Comparison of ENCODE assay signal across 10 cellular contexts in genomic region chr3:172717493-172718088, GRCh38. TPM values are rescaled to one million over a fixed set of nuclear protein-coding genes. Genes with fewer than 3 reads are reported as not detected.
DNase-seq lines count a peak whose midpoint lies in the region; ATAC-seq and TF ChIP-seq lines count a peak whose summit lies in the region.
"Had no signal": no experiment of that assay in that cellular context is flagged by ENCODE, and none has a peak within 500 bp of the region (broad histone marks: within the 10 kb centered on the region; RNA-seq: fewer than 3 reads in every experiment).

No MANE protein-coding gene starts in this region.

- intact Hi-C loops in naive thymus-derived CD4-positive, alpha-beta T cell (cut with micrococcal nuclease): no loop called here

- H3K27ac ChIP-seq in KMS-11 (no peak overlapping the region), VCaP (no peak overlapping the region)
- no peak overlapping the region for H3K27ac ChIP-seq in naive thymus-derived CD4-positive, alpha-beta T cell (ENCODE audit: low read depth, low read length)

- no peak overlapping the region for H3K4me3 ChIP-seq in GM12875 (ENCODE audit: low read depth, low read length)
- no peak overlapping the region for H3K4me3 ChIP-seq in KMS-11 (IDR thresholded peaks at IDR 0.05; ENCODE audit: insufficient read depth, low read depth, low read length)
- H3K4me3 ChIP-seq in naive thymus-derived CD4-positive, alpha-beta T cell (ENCODE audit: low read length): no peak overlapping the region

- TF ChIP-seq CTCF in GM12875 (IDR thresholded peaks at IDR 0.05; ENCODE audit: borderline replicate concordance, insufficient read depth, low read depth, low read length): peak; percentile 25; the same call in 1 of the 2 replicates
- TF ChIP-seq CTCF in KMS-11 (conservative IDR thresholded peaks at IDR 0.05; ENCODE audit: low read depth, low read length): 0 out of 2 replicates have a peak, but pooled peaks have one; percentile 39
- peak; percentile 54 for TF ChIP-seq CTCF in VCaP (conservative IDR thresholded peaks at IDR 0.05)
- TF ChIP-seq CTCF in GM13977 (IDR thresholded peaks at IDR 0.05; ENCODE audit: extremely low read depth, insufficient read depth, missing control alignments): no peak

- H4K20me1 ChIP-seq in KMS-11 (ENCODE audit: insufficient read depth): no peaks in the 10 kb centered on the region

- POLR2A ChIA-PET in naive thymus-derived CD4-positive, alpha-beta T cell (lab: Charles Lee): interaction anchor here (0.8 kb wide), 1 partner anchor 399 kb away, joined by 3 read pairs; no protein-coding TSS in a partner anchor
- POLR2A ChIA-PET in activated CD4-positive, alpha-beta T cell treated with anti-CD3 and anti-CD28 coated beads, Interleukin-2, amount 10 ng/mL, durations not matched to agents 7 days and 5 days (lab: Charles Lee): no interaction called here

- H3K9me3 Mint-ChIP-seq in naive thymus-derived CD4-positive, alpha-beta T cell: peaks cover 0 to 3% (median 0%) of the 10 kb centered on the region in 11 donors
- H3K9me3 Mint-ChIP-seq in activated CD4-positive, alpha-beta T cell treated with anti-CD3 and anti-CD28 coated beads, Interleukin-2, amount 10 ng/mL, durations not matched to agents 7 days and 5 days: no peaks in the 10 kb centered on the region

- no peaks in the 10 kb centered on the region for H3K27me3 ChIP-seq in KMS-11 (ENCODE audit: insufficient read depth, low read depth)
- H3K27me3 ChIP-seq in naive thymus-derived CD4-positive, alpha-beta T cell (ENCODE audit: control insufficient read depth in 2 of 2, insufficient read depth in 2 of 2, low read length in 2 of 2): peaks cover 0 to 2% of the 10 kb centered on the region in 2 donors

- in situ Hi-C loops in GM13977 (cut with MboI; ENCODE audit: low pct_unique_long_range_greater_than_20kb, low sequenced_read_pairs, unreplicated experiment): no loop called here

- no peak overlapping the region for H2AFZ ChIP-seq in KMS-11 (ENCODE audit: low read depth)

- peak in 1 of 9 donors; percentile 4 for DNase-seq in naive thymus-derived CD4-positive, alpha-beta T cell
- DNase-seq in AG08396 (ENCODE audit: low spot score): no peak
- no peak for DNase-seq in activated CD4-positive, alpha-beta T cell treated with anti-CD3 and anti-CD28 coated beads, Interleukin-2, amount 10 ng/mL, durations not matched to agents 7 days and 5 days
- DNase-seq in GM13977 (ENCODE audit: low spot score): no peak
- DNase-seq: activated CD4-positive, alpha-beta T cell treated with anti-CD3 and anti-CD28 coated beads for 1 hour; effector CD8-positive, alpha-beta T cell had no signal

- H3K9ac ChIP-seq in KMS-11: no peak overlapping the region

- H3K36me3 Mint-ChIP-seq in naive thymus-derived CD4-positive, alpha-beta T cell: peaks cover 0 to 5% (median 0%) of the 10 kb centered on the region in 5 donors
- no peaks in the 10 kb centered on the region for H3K36me3 Mint-ChIP-seq in activated CD4-positive, alpha-beta T cell treated with anti-CD3 and anti-CD28 coated beads, Interleukin-2, amount 10 ng/mL, durations not matched to agents 7 days and 5 days (ENCODE audit: low read depth)

- no peaks in the 10 kb centered on the region for H3K79me2 ChIP-seq in KMS-11 (ENCODE audit: insufficient read depth, low read depth)

- H3K9me3 ChIP-seq in naive thymus-derived CD4-positive, alpha-beta T cell (ENCODE audit: control insufficient read depth in 2 of 3, low read length in 3 of 3): no peaks in the 10 kb centered on the region

- CTCF ChIA-PET in naive thymus-derived CD4-positive, alpha-beta T cell (lab: Charles Lee): no interaction called here
- CTCF ChIA-PET in activated CD4-positive, alpha-beta T cell treated with anti-CD3 and anti-CD28 coated beads, Interleukin-2, amount 10 ng/mL, durations not matched to agents 7 days and 5 days (lab: Charles Lee): interaction anchor here (1.0 kb wide), 1 partner anchor 9 kb away, joined by 3 read pairs; no protein-coding TSS in a partner anchor

- no peaks in the 10 kb centered on the region for H3K36me3 ChIP-seq in KMS-11 (ENCODE audit: insufficient read depth)
- no peaks in the 10 kb centered on the region for H3K36me3 ChIP-seq in naive thymus-derived CD4-positive, alpha-beta T cell (ENCODE audit: control insufficient read depth in 2 of 3, insufficient read depth in 3 of 3, low read length in 3 of 3)

- no peak overlapping the region for H3K4me2 ChIP-seq in KMS-11

- H3K27ac Mint-ChIP-seq in naive thymus-derived CD4-positive, alpha-beta T cell: no peak overlapping the region
- H3K27ac Mint-ChIP-seq in activated CD4-positive, alpha-beta T cell treated with anti-CD3 and anti-CD28 coated beads, Interleukin-2, amount 10 ng/mL, durations not matched to agents 7 days and 5 days: no peak overlapping the region

- H3K27me3 Mint-ChIP-seq in naive thymus-derived CD4-positive, alpha-beta T cell: peaks cover 0 to 22% (median 6%) of the 10 kb centered on the region in 5 donors
- H3K27me3 Mint-ChIP-seq in activated CD4-positive, alpha-beta T cell treated with anti-CD3 and anti-CD28 coated beads, Interleukin-2, amount 10 ng/mL, durations not matched to agents 7 days and 5 days: peaks cover 9% of the 10 kb centered on the region

- H3K4me3 Mint-ChIP-seq in naive thymus-derived CD4-positive, alpha-beta T cell: no peak overlapping the region
- H3K4me3 Mint-ChIP-seq in activated CD4-positive, alpha-beta T cell treated with anti-CD3 and anti-CD28 coated beads, Interleukin-2, amount 10 ng/mL, durations not matched to agents 7 days and 5 days: no peak overlapping the region

- H3K4me1 ChIP-seq in KMS-11 (ENCODE audit: low read depth, poor library complexity, severe bottlenecking): no peaks in the 10 kb centered on the region
- no peaks in the 10 kb centered on the region for H3K4me1 ChIP-seq in naive thymus-derived CD4-positive, alpha-beta T cell (ENCODE audit: control insufficient read depth in 2 of 2, insufficient read depth in 2 of 2, low read length in 2 of 2)

- no peaks in the 10 kb centered on the region for H3K4me1 Mint-ChIP-seq in naive thymus-derived CD4-positive, alpha-beta T cell
- H3K4me1 Mint-ChIP-seq in activated CD4-positive, alpha-beta T cell treated with anti-CD3 and anti-CD28 coated beads, Interleukin-2, amount 10 ng/mL, durations not matched to agents 7 days and 5 days: peaks cover 2% of the 10 kb centered on the region

- peak; percentile 51 for ATAC-seq in naive thymus-derived CD4-positive, alpha-beta T cell
- ATAC-seq in HG02623 (IDR thresholded peaks at IDR 0.05; ENCODE audit: unreplicated experiment): no peak

RNA-seq across cellular contexts. Expression of gene NCEH1, which starts 6.7 kb away (rescaled TPM):
- total RNA-seq in naive thymus-derived CD4-positive, alpha-beta T cell: 1 to 10 TPM; 3.2 to 8.9 (median 4.8) TPM
- polyA plus RNA-seq in naive thymus-derived CD4-positive, alpha-beta T cell: 1 to 10 TPM; 1.2 to 2.9 TPM
- total RNA-seq in activated CD4-positive, alpha-beta T cell treated with anti-CD3 and anti-CD28 coated beads, Interleukin-2, amount 10 ng/mL, durations not matched to agents 7 days and 5 days: 1 to 10 TPM; 5.0 to 6.8 TPM

RNA-seq across cellular contexts. Expression of gene ECT2, which starts 32.9 kb away (rescaled TPM):
- total RNA-seq in naive thymus-derived CD4-positive, alpha-beta T cell: 10 to 100 TPM in 1 of 5 experiments, 1 to 10 TPM in 4; 1.3 to 41.2 (median 2.1) TPM
- polyA plus RNA-seq in naive thymus-derived CD4-positive, alpha-beta T cell: 1 to 10 TPM; 1.3 to 1.6 TPM
- total RNA-seq in activated CD4-positive, alpha-beta T cell treated with anti-CD3 and anti-CD28 coated beads, Interleukin-2, amount 10 ng/mL, durations not matched to agents 7 days and 5 days: 10 to 100 TPM; 56.0 to 60.2 TPM
